Comparison of ENCODE assay signal across 10 cellular contexts in genomic region chr2:44100351-44100750, GRCh38.
DNase-seq lines count a peak whose midpoint lies in the region; ATAC-seq and TF ChIP-seq lines count a peak whose summit lies in the region.
"Had no signal": no experiment of that assay in that cellular context is flagged by ENCODE, and none has a peak within 500 bp of the region (broad histone marks: within the 10 kb centered on the region; RNA-seq: fewer than 3 reads in every experiment).

No MANE protein-coding gene starts in this region.

- ATAC-seq in SK-N-SH treated with all-trans-retinoic acid at 6 μM for 48 hours (peak; percentile 98), Right ventricle myocardium superior (ENCODE audit: poor library complexity) (peak; percentile 57), thoracic aorta (ENCODE audit: insufficient number of reproducible peaks, low FRiP score, low read depth) (peak; percentile 54), GM18858 (IDR thresholded peaks at IDR 0.05; ENCODE audit: unreplicated experiment) (no peak)

- no peak for TF ChIP-seq CTCF in thoracic aorta (IDR thresholded peaks at IDR 0.05)

- H3K4me1 ChIP-seq in thoracic aorta (ENCODE audit: control insufficient read depth in 1 of 2, low read depth in 2 of 2): no peaks in the 10 kb centered on the region

- H3K27ac ChIP-seq in thoracic aorta: no peak overlapping the region
- H3K27ac ChIP-seq: 22Rv1, SK-N-MC had no signal

- no peaks in the 10 kb centered on the region for H3K9me3 ChIP-seq in thoracic aorta

- H3K36me3 ChIP-seq in thoracic aorta: no peaks in the 10 kb centered on the region

- H3K27me3 ChIP-seq in thoracic aorta (replicated peaks; ENCODE audit: insufficient read depth): no peaks in the 10 kb centered on the region

- intact Hi-C loops in Right ventricle myocardium superior (cut with DNase I): no loop called here

- no peak overlapping the region for H3K4me3 ChIP-seq in thoracic aorta
- H3K4me3 ChIP-seq: SK-N-MC had no signal

- DNase-seq in DMS53 (lab: John Stamatoyannopoulos, UW) (peak; percentile 52), DMS53 treated with DMSO at 0.1 percent for 48 hours (lab: John Stamatoyannopoulos, UW; ENCODE audit: unreplicated experiment) (no peak), Right ventricle myocardium superior (peak; percentile 67), thoracic aorta (ENCODE audit: low spot score) (peak; percentile 4), middle frontal gyrus (ENCODE audit: extremely low spot score, low spot score) (no peak)
- no peak for DNase-seq in activated CD8-positive, alpha-beta memory T cell treated with anti-CD3 and anti-CD28 coated beads, Interleukin-2, amount 50 U/mL, for 4 hours

TF ChIP-seq in SK-N-SH treated with all-trans-retinoic acid at 6 μM for 48 hours, 23 proteins besides CTCF, POLR2A, EP300 and RAD21:
- TF ChIP-seq PPARA (CRISPR knock-in tag; IDR thresholded peaks at IDR 0.05; ENCODE audit: borderline replicate concordance) (no peak), CSDC2 (CRISPR knock-in tag; IDR thresholded peaks at IDR 0.05) (no peak)

Comparison
In these comparisons a context has a peak if more than half of its experiments do, and no peak if none do; other contexts are left out.
1. DNase-seq: peak in DMS53 (single experiment), Right ventricle myocardium superior (single experiment) and thoracic aorta (single experiment); none in DMS53 treated with DMSO at 0.1 percent for 48 hours (single experiment), activated CD8-positive, alpha-beta memory T cell treated with anti-CD3 and anti-CD28 coated beads, Interleukin-2, amount 50 U/mL, for 4 hours (single experiment) and middle frontal gyrus (single experiment).